In genomic region chr9:125189361-125190289, GRCh38 we compare ENCODE assay signal across 8 cellular contexts. TPM values are rescaled to one million over a fixed set of nuclear protein-coding genes. Genes with fewer than 3 reads are reported as not detected.
DNase-seq lines count a peak whose midpoint lies in the region; ATAC-seq, FAIRE-seq and TF ChIP-seq lines count a peak whose summit lies in the region.

Gene PPP6C (minus strand): TSS chr9:125189803. CDS start chr9:125189718, 85 bp downstream.

- peak within 1 kb of the TSS; percentile 91 for H3K4me3 Mint-ChIP-seq in progenitor cell of endocrine pancreas (ENCODE audit: low read depth)

- H3K4me1 Mint-ChIP-seq in progenitor cell of endocrine pancreas (ENCODE audit: low read depth) = peaks cover 13% of the 10 kb centered on the region

- DNase-seq in GM12892 (ENCODE audit: insufficient read length) = peak; percentile 98
- peak; percentile 75 for DNase-seq in NCI-H1436 treated with DMSO at 0.1 percent for 48 hours (lab: John Stamatoyannopoulos, UW)
- DNase-seq in T-helper 1 cell = peak; percentile 93 to 98 (median 97)
- DNase-seq in amniotic epithelial cell (ENCODE audit: low read depth) = peak; percentile 95
- peak; percentile 99 for DNase-seq in left cardiac atrium
- DNase-seq in progenitor cell of endocrine pancreas (ENCODE audit: low spot score, unreplicated experiment) = peak; percentile 93
- peak; percentile 98 for DNase-seq in ureter (ENCODE audit: low spot score)

- peak; percentile 96 for ATAC-seq in HG02852 (IDR thresholded peaks at IDR 0.05; ENCODE audit: unreplicated experiment)
- peak; percentile 99 for ATAC-seq in left cardiac atrium

- peak; percentile 73; the same call in 1 of the 2 replicates for TF ChIP-seq POLR2A in GM12892 (IDR thresholded peaks at IDR 0.05; ENCODE audit: low read depth, low read length)

- peak; percentile 93 for FAIRE-seq in GM12892 (lab: Jason Lieb, UNC)

- H3K36me3 Mint-ChIP-seq in progenitor cell of endocrine pancreas (ENCODE audit: insufficient read depth) = no peaks in the 10 kb centered on the region

- no peaks in the 10 kb centered on the region for H3K9me3 Mint-ChIP-seq in progenitor cell of endocrine pancreas (ENCODE audit: low read depth)

- H3K27me3 Mint-ChIP-seq in progenitor cell of endocrine pancreas = no peaks in the 10 kb centered on the region

- H3K27ac Mint-ChIP-seq in progenitor cell of endocrine pancreas = peak within 1 kb of the TSS; percentile 96

- intact Hi-C loops in left cardiac atrium (cut with DNase I) = no loop called here

- peak; percentile 68 for TF ChIP-seq CTCF in progenitor cell of endocrine pancreas (IDR thresholded peaks at IDR 0.05; ENCODE audit: unreplicated experiment)

RNA-seq across cellular contexts. Expression of gene PPP6C, which starts in this region (rescaled TPM):
- 28.1 TPM for polyA plus RNA-seq in GM12892 (2012; ENCODE audit: missing spikeins)
- 10 to 100 TPM; 34.0 to 38.9 TPM for total RNA-seq in left cardiac atrium
- 29.4 and 32.5 TPM in 2 replicates for total RNA-seq in progenitor cell of endocrine pancreas
- 36.9 TPM for total RNA-seq in ureter

Comparison
In these comparisons a context has a peak if more than half of its experiments do, and no peak if none do; other contexts are left out.
1. Peak in every context shown above with its lines: DNase-seq and ATAC-seq.